ENCODE assay signal across 14 cellular contexts in genomic region chr10:14611971-14612693, GRCh38.
DNase-seq lines count a peak whose midpoint lies in the region; ATAC-seq and TF ChIP-seq lines count a peak whose summit lies in the region.
"Had no signal": no experiment of that assay in that cellular context is flagged by ENCODE, and none has a peak within 500 bp of the region (broad histone marks: within the 10 kb centered on the region; RNA-seq: fewer than 3 reads in every experiment).

No MANE protein-coding gene starts in this region.

- DNase-seq in right lobe of liver (peak in 1 of 3 donors; percentile 72), NCI-H2196 treated with DMSO at 0.1 percent for 48 hours (lab: John Stamatoyannopoulos, UW; ENCODE audit: unreplicated experiment) (no peak), cerebellum (ENCODE audit: low spot score) (no peak), natural killer cell (no peak), NCI-H2081 treated with DMSO at 0.1 percent for 48 hours (lab: John Stamatoyannopoulos, UW) (no peak)
- DNase-seq: activated CD4-positive, alpha-beta T cell treated with anti-CD3 and anti-CD28 coated beads, Interleukin-2, amount 10 ng/mL, durations not matched to agents 7 days and 5 days; effector memory CD4-positive, alpha-beta T cell; nucleus accumbens had no signal

- H4K20me1 ChIP-seq in BLaER1 treated with 17β-estradiol and CSF1 and Interleukin-3, amounts not matched to agents 10 nM and 100 nM, result no peaks in the 10 kb centered on the region
- no peaks in the 10 kb centered on the region for H4K20me1 ChIP-seq in OCI-LY3 (ENCODE audit: insufficient read depth, low read length)

- H3K27me3 Mint-ChIP-seq in natural killer cell (ENCODE audit: low read depth in 2 of 2), result no peaks in the 10 kb centered on the region
- H3K27me3 Mint-ChIP-seq: activated CD4-positive, alpha-beta T cell treated with anti-CD3 and anti-CD28 coated beads, Interleukin-2, amount 10 ng/mL, durations not matched to agents 7 days and 5 days had no signal

- H3K27me3 ChIP-seq in BLaER1 treated with 17β-estradiol and CSF1 and Interleukin-3, amounts not matched to agents 10 nM and 100 nM, result no peaks in the 10 kb centered on the region
- H3K27me3 ChIP-seq in OCI-LY3 (ENCODE audit: low read depth, low read length) (no peaks in the 10 kb centered on the region), right lobe of liver (no peaks in the 10 kb centered on the region)
- H3K27me3 ChIP-seq: upper lobe of left lung had no signal

- no peaks in the 10 kb centered on the region for H3K36me3 ChIP-seq in BLaER1 treated with 17β-estradiol and CSF1 and Interleukin-3, amounts not matched to agents 10 nM and 100 nM
- no peaks in the 10 kb centered on the region for H3K36me3 ChIP-seq in OCI-LY3 (replicated peaks; ENCODE audit: low read depth, low read length)
- no peaks in the 10 kb centered on the region for H3K36me3 ChIP-seq in right lobe of liver
- H3K36me3 ChIP-seq: upper lobe of left lung had no signal

- H3K4me3 Mint-ChIP-seq in natural killer cell, result no peak overlapping the region
- H3K4me3 Mint-ChIP-seq: activated CD4-positive, alpha-beta T cell treated with anti-CD3 and anti-CD28 coated beads, Interleukin-2, amount 10 ng/mL, durations not matched to agents 7 days and 5 days; T-helper 1 cell treated with Interleukin-12 subunit alpha and Interleukin-12 subunit beta and Interleukin-4 antibody, amounts not matched to agents 30 μg/mL and 1 μg/mL, for 36 hours had no signal

- ATAC-seq in GM21619 (IDR thresholded peaks at IDR 0.05; ENCODE audit: unreplicated experiment) (peak; percentile 72), right lobe of liver (peak; percentile 85 to 92 (median 90)), natural killer cell (no peak)

- H3K9me3 ChIP-seq in BLaER1 treated with 17β-estradiol and CSF1 and Interleukin-3, amounts not matched to agents 10 nM and 100 nM (replicated peaks in 1 of 11), result no peaks in the 10 kb centered on the region
- no peaks in the 10 kb centered on the region for H3K9me3 ChIP-seq in OCI-LY3 (ENCODE audit: insufficient read depth, low read length)
- H3K9me3 ChIP-seq in right lobe of liver, result no peaks in the 10 kb centered on the region
- H3K9me3 ChIP-seq: upper lobe of left lung had no signal

- H3K36me3 Mint-ChIP-seq in natural killer cell, result no peaks in the 10 kb centered on the region

- peaks cover 10% of the 10 kb centered on the region in 2 donors for H3K4me1 Mint-ChIP-seq in natural killer cell

- intact Hi-C loops in right lobe of liver (cut with DNase I) (no loop called here), natural killer cell (cut with micrococcal nuclease) (no loop called here)

- no peak overlapping the region for H3K9ac ChIP-seq in BLaER1 treated with 17β-estradiol and CSF1 and Interleukin-3, amounts not matched to agents 10 nM and 100 nM
- peak overlapping the region; percentile 9; the same call in 1 of the 2 replicates for H3K9ac ChIP-seq in OCI-LY3 (ENCODE audit: low read length)

- TF ChIP-seq CTCF in OCI-LY3 (IDR thresholded peaks at IDR 0.05; ENCODE audit: low read depth, low read length), result no peak
- TF ChIP-seq CTCF in right lobe of liver (IDR thresholded peaks at IDR 0.05), result no peak
- TF ChIP-seq CTCF in natural killer cell (IDR thresholded peaks at IDR 0.05), result no peak

- no peak overlapping the region for H3K4me3 ChIP-seq in BLaER1 treated with 17β-estradiol and CSF1 and Interleukin-3, amounts not matched to agents 10 nM and 100 nM
- peak overlapping the region; percentile 26; the same call in 1 of the 2 replicates for H3K4me3 ChIP-seq in OCI-LY3 (ENCODE audit: low read length)
- no peak overlapping the region for H3K4me3 ChIP-seq in right lobe of liver
- H3K4me3 ChIP-seq: lung, upper lobe of left lung had no signal

- H3K27ac ChIP-seq in BLaER1 treated with 17β-estradiol and CSF1 and Interleukin-3, amounts not matched to agents 10 nM and 100 nM, result peak overlapping the region in 2 of 11 experiments; percentile 6 to 22; a peak in 1 of 22 replicates
- H3K27ac ChIP-seq in OCI-LY3 (ENCODE audit: low read length) (peak overlapping the region; percentile 10; the same call in 1 of the 2 replicates), right lobe of liver (peak overlapping the region; percentile 56 to 88 (median 86))

- no peaks in the 10 kb centered on the region for H3K9me3 Mint-ChIP-seq in natural killer cell
- H3K9me3 Mint-ChIP-seq: activated CD4-positive, alpha-beta T cell treated with anti-CD3 and anti-CD28 coated beads, Interleukin-2, amount 10 ng/mL, durations not matched to agents 7 days and 5 days; T-helper 1 cell treated with Interleukin-12 subunit alpha and Interleukin-12 subunit beta and Interleukin-4 antibody, amounts not matched to agents 30 μg/mL and 1 μg/mL, for 36 hours had no signal

- H3K27ac Mint-ChIP-seq in natural killer cell, result no peak overlapping the region
- H3K27ac Mint-ChIP-seq: activated CD4-positive, alpha-beta T cell treated with anti-CD3 and anti-CD28 coated beads, Interleukin-2, amount 10 ng/mL, durations not matched to agents 7 days and 5 days; T-helper 1 cell treated with Interleukin-12 subunit alpha and Interleukin-12 subunit beta and Interleukin-4 antibody, amounts not matched to agents 30 μg/mL and 1 μg/mL, for 36 hours had no signal

- H3K79me2 ChIP-seq in OCI-LY3 (ENCODE audit: low read length), result no peaks in the 10 kb centered on the region

- H3K4me1 ChIP-seq in BLaER1 treated with 17β-estradiol and CSF1 and Interleukin-3, amounts not matched to agents 10 nM and 100 nM, result peaks cover 83 to 98% (median 95%) of the 10 kb centered on the region in 10 experiments
- H3K4me1 ChIP-seq in OCI-LY3 (ENCODE audit: low read length) (peaks cover 44% of the 10 kb centered on the region), right lobe of liver (peaks cover 0 to 46% (median 15%) of the 10 kb centered on the region in 4 donors)

- TF ChIP-seq POLR2A in right lobe of liver (IDR thresholded peaks at IDR 0.05), result no peak

- 10% methylated on average over 2 of the region's 2 CpGs for WGBS in right lobe of liver (ENCODE audit: insufficient coverage, low coverage, low lambda C conversion rate, missing lambda C conversion rate)

- no peak overlapping the region for H2AFZ ChIP-seq in OCI-LY3 (ENCODE audit: low read depth, low read length)

- H3K4me2 ChIP-seq in BLaER1 treated with 17β-estradiol and CSF1 and Interleukin-3, amounts not matched to agents 10 nM and 100 nM, result peak overlapping the region in 10 of 11 experiments; percentile 6 to 95 (median 32); a peak in 10 of 22 replicates
- peak overlapping the region; percentile 63 for H3K4me2 ChIP-seq in OCI-LY3 (ENCODE audit: low read length)

Comparison
In these comparisons a context has a peak if more than half of its experiments do, and no peak if none do; other contexts are left out.
1. ATAC-seq: peak in GM21619 (single experiment) and right lobe of liver (4 of 4); none in natural killer cell (0 of 3).